9 cellular contexts compared by ENCODE assay signal in genomic region chrX:153635788-153636668, GRCh38. TPM values are rescaled to one million over a fixed set of nuclear protein-coding genes. Genes with fewer than 3 reads are reported as not detected.
A peak's percentile ranks its signal among the peaks of the same experiment; 100 is the strongest.
DNase-seq lines count a peak whose midpoint lies in the region; ATAC-seq and TF ChIP-seq lines count a peak whose summit lies in the region.
"Had no signal": no experiment of that assay in that cellular context is flagged by ENCODE, and none has a peak within 500 bp of the region (broad histone marks: within the 10 kb centered on the region; RNA-seq: fewer than 3 reads in every experiment).

No MANE protein-coding gene starts in this region.

- no peaks in the 10 kb centered on the region for H3K9me2 ChIP-seq in Loucy (replicated peaks; ENCODE audit: low read depth, low read length)

- H3F3A ChIP-seq in Loucy (ENCODE audit: low read depth): no peaks in the 10 kb centered on the region

- peak; percentile 56 for ATAC-seq in activated naive CD8-positive, alpha-beta T cell treated with anti-CD3 and anti-CD28 coated beads, Interleukin-2, amount 10 ng/mL, durations not matched to agents 7 days and 5 days (ENCODE audit: low read depth)
- ATAC-seq in naive B cell (ENCODE audit: low read depth in 2 of 2): peak; percentile 56 to 62
- ATAC-seq in GM21825 (IDR thresholded peaks at IDR 0.05; ENCODE audit: unreplicated experiment): no peak
- no peak for ATAC-seq in HG03175 (IDR thresholded peaks at IDR 0.05; ENCODE audit: unreplicated experiment)

- no peaks in the 10 kb centered on the region for H3K36me3 Mint-ChIP-seq in activated naive CD8-positive, alpha-beta T cell treated with anti-CD3 and anti-CD28 coated beads, Interleukin-2, amount 10 ng/mL, durations not matched to agents 7 days and 5 days
- peaks cover 0 to 5% of the 10 kb centered on the region in 2 donors for H3K36me3 Mint-ChIP-seq in naive B cell
- H3K36me3 Mint-ChIP-seq: activated naive CD4-positive, alpha-beta T cell treated with anti-CD3 and anti-CD28 coated beads, Interleukin-2, amount 50 U/mL, for 24 hours had no signal

- no peak overlapping the region for H2AFZ ChIP-seq in Loucy (ENCODE audit: low read length)

- H3K4me1 Mint-ChIP-seq in activated naive CD8-positive, alpha-beta T cell treated with anti-CD3 and anti-CD28 coated beads, Interleukin-2, amount 10 ng/mL, durations not matched to agents 7 days and 5 days: no peaks in the 10 kb centered on the region
- peaks cover 0 to 3% (median 3%) of the 10 kb centered on the region in 3 donors for H3K4me1 Mint-ChIP-seq in naive B cell
- H3K4me1 Mint-ChIP-seq: activated naive CD4-positive, alpha-beta T cell treated with anti-CD3 and anti-CD28 coated beads, Interleukin-2, amount 50 U/mL, for 24 hours had no signal

- H3K9me3 ChIP-seq in Loucy (ENCODE audit: insufficient read depth, low read depth, low read length): no peaks in the 10 kb centered on the region

- POLR2A ChIA-PET in activated naive CD8-positive, alpha-beta T cell treated with anti-CD3 and anti-CD28 coated beads, Interleukin-2, amount 10 ng/mL, durations not matched to agents 7 days and 5 days (lab: Charles Lee): no interaction called here

- no peak overlapping the region for H3K9ac ChIP-seq in Loucy (ENCODE audit: low read depth, low read length, poor library complexity, severe bottlenecking)

- H3K4me2 ChIP-seq in Loucy (ENCODE audit: low read depth, low read length, poor library complexity, severe bottlenecking): no peak overlapping the region

- H3K27me3 ChIP-seq in Loucy (ENCODE audit: insufficient read depth, low read length, poor library complexity, severe bottlenecking): no peaks in the 10 kb centered on the region

- peak; percentile 54 for DNase-seq in activated CD8-positive, alpha-beta memory T cell treated with anti-CD3 and anti-CD28 coated beads, Interleukin-2, amount 50 U/mL, for 48 hours
- no peak for DNase-seq in activated CD8-positive, alpha-beta memory T cell treated with anti-CD3 and anti-CD28 coated beads, Interleukin-2, amount 50 U/mL, for 4 hours
- DNase-seq in activated naive CD8-positive, alpha-beta T cell treated with anti-CD3 and anti-CD28 coated beads, Interleukin-2, amount 10 ng/mL, durations not matched to agents 7 days and 5 days: no peak
- DNase-seq in naive B cell (no peak), C1 segment of cervical spinal cord (lab: John Stamatoyannopoulos, UW) (no peak)

- H3K27ac Mint-ChIP-seq in activated naive CD8-positive, alpha-beta T cell treated with anti-CD3 and anti-CD28 coated beads, Interleukin-2, amount 10 ng/mL, durations not matched to agents 7 days and 5 days: no peak overlapping the region
- H3K27ac Mint-ChIP-seq in naive B cell: peak overlapping the region in 2 of 6 donors; percentile 12 to 60
- H3K27ac Mint-ChIP-seq: activated naive CD4-positive, alpha-beta T cell treated with anti-CD3 and anti-CD28 coated beads, Interleukin-2, amount 50 U/mL, for 24 hours had no signal

- no peaks in the 10 kb centered on the region for H3K4me1 ChIP-seq in Loucy (ENCODE audit: insufficient read depth, low read length, poor library complexity, severe bottlenecking)

- no peaks in the 10 kb centered on the region for H4K20me1 ChIP-seq in Loucy (ENCODE audit: insufficient read depth, low read length, poor library complexity, severe bottlenecking)

- H3K36me3 ChIP-seq in Loucy (ENCODE audit: insufficient read depth, low read length): no peaks in the 10 kb centered on the region

- peaks cover 5% of the 10 kb centered on the region for H3K27me3 Mint-ChIP-seq in activated naive CD8-positive, alpha-beta T cell treated with anti-CD3 and anti-CD28 coated beads, Interleukin-2, amount 10 ng/mL, durations not matched to agents 7 days and 5 days
- peaks cover 3 to 23% (median 16%) of the 10 kb centered on the region in 3 donors for H3K27me3 Mint-ChIP-seq in naive B cell

- no peaks in the 10 kb centered on the region for H3K79me2 ChIP-seq in Loucy (ENCODE audit: insufficient read depth, low read length)

- H3K4me3 Mint-ChIP-seq in activated naive CD8-positive, alpha-beta T cell treated with anti-CD3 and anti-CD28 coated beads, Interleukin-2, amount 10 ng/mL, durations not matched to agents 7 days and 5 days: no peak overlapping the region
- H3K4me3 Mint-ChIP-seq in naive B cell: no peak overlapping the region
- H3K4me3 Mint-ChIP-seq: activated naive CD4-positive, alpha-beta T cell treated with anti-CD3 and anti-CD28 coated beads, Interleukin-2, amount 50 U/mL, for 24 hours had no signal

- H3K4me3 ChIP-seq in Loucy (ENCODE audit: low read length, poor library complexity, severe bottlenecking): no peak overlapping the region

- H3K9me3 Mint-ChIP-seq in activated naive CD8-positive, alpha-beta T cell treated with anti-CD3 and anti-CD28 coated beads, Interleukin-2, amount 10 ng/mL, durations not matched to agents 7 days and 5 days: peaks cover 2% of the 10 kb centered on the region
- peaks cover 0 to 11% (median 4%) of the 10 kb centered on the region in 7 donors for H3K9me3 Mint-ChIP-seq in naive B cell
- H3K9me3 Mint-ChIP-seq: activated naive CD4-positive, alpha-beta T cell treated with anti-CD3 and anti-CD28 coated beads, Interleukin-2, amount 50 U/mL, for 24 hours had no signal

- TF ChIP-seq CTCF in Loucy (conservative IDR thresholded peaks at IDR 0.05; ENCODE audit: low read length): peak; percentile 62

RNA-seq across cellular contexts. Expression of gene DUSP9, which starts 11.0 kb away (rescaled TPM):
- not detected for total RNA-seq in activated naive CD8-positive, alpha-beta T cell treated with anti-CD3 and anti-CD28 coated beads, Interleukin-2, amount 10 ng/mL, durations not matched to agents 7 days and 5 days
- polyA plus RNA-seq in naive B cell (ENCODE audit: low read depth in 6 of 6): not detected

RNA-seq across cellular contexts. Expression of gene CCNQ, which starts 37.1 kb away (rescaled TPM):
- total RNA-seq in activated naive CD8-positive, alpha-beta T cell treated with anti-CD3 and anti-CD28 coated beads, Interleukin-2, amount 10 ng/mL, durations not matched to agents 7 days and 5 days: 10 to 100 TPM; 19.0 to 19.7 TPM
- 10 to 100 TPM; 31.9 to 88.0 (median 69.7) TPM for polyA plus RNA-seq in naive B cell (ENCODE audit: low read depth in 6 of 6)

RNA-seq across cellular contexts. Expression of gene PNCK, which starts 37.6 kb away (rescaled TPM):
- total RNA-seq in activated naive CD8-positive, alpha-beta T cell treated with anti-CD3 and anti-CD28 coated beads, Interleukin-2, amount 10 ng/mL, durations not matched to agents 7 days and 5 days: 1 to 10 TPM in 1 of 2 experiments, under 1 TPM in 1; 0.79 to 1.1 TPM
- polyA plus RNA-seq in naive B cell (ENCODE audit: low read depth in 6 of 6): not detected

RNA-seq across cellular contexts. Expression of gene SLC6A8, which starts 51.7 kb away (rescaled TPM):
- total RNA-seq in activated naive CD8-positive, alpha-beta T cell treated with anti-CD3 and anti-CD28 coated beads, Interleukin-2, amount 10 ng/mL, durations not matched to agents 7 days and 5 days: 1 to 10 TPM; 1.7 to 1.9 TPM
- polyA plus RNA-seq in naive B cell (ENCODE audit: low read depth in 6 of 6): under 1 TPM in 3 of 6 donors, not detected in 3; 0.06 to 0.78 (median 0.23) TPM

Comparison
In these comparisons a context has a peak if more than half of its experiments do, and no peak if none do; other contexts are left out.
1. ATAC-seq: peak in activated naive CD8-positive, alpha-beta T cell treated with anti-CD3 and anti-CD28 coated beads, Interleukin-2, amount 10 ng/mL, durations not matched to agents 7 days and 5 days (single experiment) and naive B cell (2 of 2); none in GM21825 (single experiment) and HG03175 (single experiment).